Comparison of ENCODE assay signal across 20 cellular contexts in the genomic region with DNA sequence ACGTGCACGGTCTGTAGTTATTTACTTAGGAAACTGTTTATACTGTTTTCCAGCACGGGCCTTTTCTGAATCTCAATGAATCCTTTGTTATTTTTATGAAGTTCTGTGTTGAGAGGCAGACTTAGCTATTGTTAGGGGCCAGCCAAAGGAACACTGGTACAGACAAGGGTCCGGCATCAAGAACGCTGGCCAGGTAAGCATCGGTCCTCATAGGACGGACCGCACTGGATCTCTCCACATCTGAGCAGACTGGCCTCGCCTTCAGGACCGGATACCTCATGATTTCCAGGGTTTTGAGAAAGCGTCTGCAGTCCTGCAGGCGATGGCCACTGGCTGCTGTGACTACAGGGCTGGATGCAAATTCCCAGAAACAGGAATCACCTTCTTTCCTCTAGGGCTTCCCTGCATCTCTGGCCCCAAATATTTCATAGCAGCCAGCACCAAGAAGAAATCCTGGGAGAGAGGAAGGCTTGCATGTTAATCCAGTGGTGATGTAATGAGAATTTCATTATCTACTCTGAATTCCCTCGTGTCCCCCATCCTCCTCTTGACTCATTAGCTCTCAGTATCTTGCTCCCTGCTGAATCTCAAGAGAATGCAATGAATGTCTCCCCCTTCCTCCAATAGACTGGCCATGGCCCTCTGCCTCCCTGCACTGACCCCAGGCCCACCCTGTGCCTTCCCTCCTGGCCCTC.
"Had no signal": no experiment of that assay in that cellular context is flagged by ENCODE, and none has a peak within 500 bp of the region (broad histone marks: within the 10 kb centered on the region; RNA-seq: fewer than 3 reads in every experiment).

No MANE protein-coding gene starts in this region.

- H3K4me1 Mint-ChIP-seq: activated B cell treated with CpG ODN at 0.5 μM for 24 hours had no signal

- H3K36me3 Mint-ChIP-seq: activated CD4-positive, alpha-beta memory T cell treated with anti-CD3 and anti-CD28 coated beads for 36 hours; activated naive CD4-positive, alpha-beta T cell treated with anti-CD3 and anti-CD28 coated beads, Interleukin-2, amount 50 U/mL, for 72 hours; memory B cell had no signal

- H3K27ac Mint-ChIP-seq: activated B cell treated with CpG ODN at 0.5 μM for 24 hours; activated CD4-positive, alpha-beta memory T cell treated with anti-CD3 and anti-CD28 coated beads for 36 hours; activated naive CD4-positive, alpha-beta T cell treated with anti-CD3 and anti-CD28 coated beads, Interleukin-2, amount 50 U/mL, for 72 hours; activated T-helper 1 cell treated with anti-CD3 and anti-CD28 coated beads, Interleukin-12 subunit alpha, Interleukin-12 subunit beta, Interleukin-2, Interleukin-4 antibody, amounts not matched to agents 30 ng/mL and 10 ng/mL and 1 ng/mL, durations not matched to agents 14 hours and 24 hours and 36 hours; memory B cell; naive thymus-derived CD4-positive, alpha-beta T cell; T-helper 2 cell treated with Interferon-gamma antibody and Interleukin-4, amounts not matched to agents 5 μg/mL and 100 μg/mL, for 36 hours had no signal

- H3K9me3 ChIP-seq: adrenal gland, transverse colon, uterus had no signal

- H3K27me3 ChIP-seq: adrenal gland, cardiac muscle cell, foreskin keratinocyte, transverse colon, uterus had no signal

- H3K9ac ChIP-seq: parathyroid adenoma had no signal

- H3K79me2 ChIP-seq: parathyroid adenoma had no signal

- H3K9me3 Mint-ChIP-seq: activated CD4-positive, alpha-beta memory T cell treated with anti-CD3 and anti-CD28 coated beads for 36 hours; activated naive CD4-positive, alpha-beta T cell treated with anti-CD3 and anti-CD28 coated beads, Interleukin-2, amount 50 U/mL, for 72 hours; activated T-helper 1 cell treated with anti-CD3 and anti-CD28 coated beads, Interleukin-12 subunit alpha, Interleukin-12 subunit beta, Interleukin-2, Interleukin-4 antibody, amounts not matched to agents 30 ng/mL and 10 ng/mL and 1 ng/mL, durations not matched to agents 14 hours and 24 hours and 36 hours; memory B cell; T-helper 2 cell treated with Interferon-gamma antibody and Interleukin-4, amounts not matched to agents 5 μg/mL and 100 μg/mL, for 36 hours had no signal

- H3K27ac ChIP-seq: adrenal gland, cardiac muscle cell, foreskin keratinocyte, parathyroid adenoma, transverse colon, uterus had no signal

- FAIRE-seq: TTC549 had no signal

- H3K4me3 ChIP-seq: adrenal gland, cardiac muscle cell, transverse colon, uterus had no signal

- H3K4me3 Mint-ChIP-seq: activated B cell treated with CpG ODN at 0.5 μM for 24 hours; activated CD4-positive, alpha-beta memory T cell treated with anti-CD3 and anti-CD28 coated beads for 36 hours; activated T-helper 1 cell treated with anti-CD3 and anti-CD28 coated beads, Interleukin-12 subunit alpha, Interleukin-12 subunit beta, Interleukin-2, Interleukin-4 antibody, amounts not matched to agents 30 ng/mL and 10 ng/mL and 1 ng/mL, durations not matched to agents 14 hours and 24 hours and 36 hours; memory B cell; naive thymus-derived CD4-positive, alpha-beta T cell; T-helper 2 cell treated with Interferon-gamma antibody and Interleukin-4, amounts not matched to agents 5 μg/mL and 100 μg/mL, for 36 hours had no signal

- H3K4me1 ChIP-seq: foreskin keratinocyte, parathyroid adenoma, uterus had no signal

- H2AFZ ChIP-seq: parathyroid adenoma had no signal

- ATAC-seq: activated naive CD4-positive, alpha-beta T cell treated with anti-CD3 and anti-CD28 coated beads, Interleukin-2, amount 50 U/mL, for 72 hours; foreskin keratinocyte; naive thymus-derived CD4-positive, alpha-beta T cell; stimulated activated naive CD8-positive, alpha-beta T cell treated with anti-CD3 and anti-CD28 coated beads, Interleukin-15, Interleukin-2, amounts not matched to agents 100 U/mL and 50 U/mL, for 24 hours had no signal

- DNase-seq: activated B cell treated with CpG ODN at 0.5 μM for 24 hours; activated CD4-positive, alpha-beta memory T cell treated with anti-CD3 and anti-CD28 coated beads for 36 hours; activated CD4-positive, alpha-beta T cell treated with anti-CD3 and anti-CD28 coated beads for 4 hours; activated gamma-delta T cell treated with Interleukin-2 at 50 U/mL for 16 hours; activated T-cell treated with anti-CD3 and anti-CD28 coated beads for 4 hours; adrenal gland; foreskin keratinocyte; kidney glomerular epithelial cell; naive thymus-derived CD4-positive, alpha-beta T cell; stimulated activated CD8-positive, alpha-beta memory T cell treated with anti-CD3 and anti-CD28 coated beads, Interleukin-4, amount 100 ng/mL, for 48 hours; stimulated activated naive CD8-positive, alpha-beta T cell treated with anti-CD3 and anti-CD28 coated beads, Interleukin-15, Interleukin-2, amounts not matched to agents 100 U/mL and 50 U/mL, for 24 hours; transverse colon; uterus had no signal

- H3K36me3 ChIP-seq: adrenal gland, cardiac muscle cell, transverse colon, uterus had no signal
